In the genomic region with DNA sequence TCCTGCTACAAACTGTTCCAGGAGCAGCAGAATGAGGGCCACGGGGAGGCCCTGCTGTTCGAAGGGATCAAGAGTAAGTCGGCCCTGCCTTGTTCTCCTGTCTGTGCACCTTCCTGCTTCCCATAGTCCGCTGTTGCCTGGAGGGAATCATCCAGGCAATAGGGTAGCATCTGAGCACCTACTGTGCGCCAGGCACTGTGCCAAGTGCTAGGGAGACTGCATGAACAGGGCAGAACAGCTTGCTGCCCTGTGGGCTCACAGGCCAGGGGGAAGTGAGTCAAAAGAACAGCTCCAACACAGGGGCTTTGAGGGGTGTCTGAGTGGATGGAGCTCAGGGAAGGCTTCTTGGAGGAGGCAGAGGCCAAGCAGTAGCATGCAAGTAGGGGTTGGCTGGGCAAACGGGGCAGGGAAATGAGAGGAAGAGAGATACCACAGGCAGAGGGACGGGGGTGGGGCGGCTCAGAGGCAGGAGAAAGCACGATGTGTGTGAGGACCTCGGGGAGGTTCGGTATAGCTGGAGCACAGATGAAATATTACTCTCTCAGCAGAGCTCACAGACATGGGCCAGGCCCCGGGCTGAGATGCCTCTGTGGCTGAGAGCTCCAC, we compare ENCODE assay signal across 1 cellular context.
TF ChIP-seq lines count a peak whose summit lies in the region.

No MANE protein-coding gene starts in this region.

TF ChIP-seq in GM23338, 12 proteins besides CTCF, POLR2A, EP300 and RAD21 (continued from another document):
- TF ChIP-seq, protein P1, sequence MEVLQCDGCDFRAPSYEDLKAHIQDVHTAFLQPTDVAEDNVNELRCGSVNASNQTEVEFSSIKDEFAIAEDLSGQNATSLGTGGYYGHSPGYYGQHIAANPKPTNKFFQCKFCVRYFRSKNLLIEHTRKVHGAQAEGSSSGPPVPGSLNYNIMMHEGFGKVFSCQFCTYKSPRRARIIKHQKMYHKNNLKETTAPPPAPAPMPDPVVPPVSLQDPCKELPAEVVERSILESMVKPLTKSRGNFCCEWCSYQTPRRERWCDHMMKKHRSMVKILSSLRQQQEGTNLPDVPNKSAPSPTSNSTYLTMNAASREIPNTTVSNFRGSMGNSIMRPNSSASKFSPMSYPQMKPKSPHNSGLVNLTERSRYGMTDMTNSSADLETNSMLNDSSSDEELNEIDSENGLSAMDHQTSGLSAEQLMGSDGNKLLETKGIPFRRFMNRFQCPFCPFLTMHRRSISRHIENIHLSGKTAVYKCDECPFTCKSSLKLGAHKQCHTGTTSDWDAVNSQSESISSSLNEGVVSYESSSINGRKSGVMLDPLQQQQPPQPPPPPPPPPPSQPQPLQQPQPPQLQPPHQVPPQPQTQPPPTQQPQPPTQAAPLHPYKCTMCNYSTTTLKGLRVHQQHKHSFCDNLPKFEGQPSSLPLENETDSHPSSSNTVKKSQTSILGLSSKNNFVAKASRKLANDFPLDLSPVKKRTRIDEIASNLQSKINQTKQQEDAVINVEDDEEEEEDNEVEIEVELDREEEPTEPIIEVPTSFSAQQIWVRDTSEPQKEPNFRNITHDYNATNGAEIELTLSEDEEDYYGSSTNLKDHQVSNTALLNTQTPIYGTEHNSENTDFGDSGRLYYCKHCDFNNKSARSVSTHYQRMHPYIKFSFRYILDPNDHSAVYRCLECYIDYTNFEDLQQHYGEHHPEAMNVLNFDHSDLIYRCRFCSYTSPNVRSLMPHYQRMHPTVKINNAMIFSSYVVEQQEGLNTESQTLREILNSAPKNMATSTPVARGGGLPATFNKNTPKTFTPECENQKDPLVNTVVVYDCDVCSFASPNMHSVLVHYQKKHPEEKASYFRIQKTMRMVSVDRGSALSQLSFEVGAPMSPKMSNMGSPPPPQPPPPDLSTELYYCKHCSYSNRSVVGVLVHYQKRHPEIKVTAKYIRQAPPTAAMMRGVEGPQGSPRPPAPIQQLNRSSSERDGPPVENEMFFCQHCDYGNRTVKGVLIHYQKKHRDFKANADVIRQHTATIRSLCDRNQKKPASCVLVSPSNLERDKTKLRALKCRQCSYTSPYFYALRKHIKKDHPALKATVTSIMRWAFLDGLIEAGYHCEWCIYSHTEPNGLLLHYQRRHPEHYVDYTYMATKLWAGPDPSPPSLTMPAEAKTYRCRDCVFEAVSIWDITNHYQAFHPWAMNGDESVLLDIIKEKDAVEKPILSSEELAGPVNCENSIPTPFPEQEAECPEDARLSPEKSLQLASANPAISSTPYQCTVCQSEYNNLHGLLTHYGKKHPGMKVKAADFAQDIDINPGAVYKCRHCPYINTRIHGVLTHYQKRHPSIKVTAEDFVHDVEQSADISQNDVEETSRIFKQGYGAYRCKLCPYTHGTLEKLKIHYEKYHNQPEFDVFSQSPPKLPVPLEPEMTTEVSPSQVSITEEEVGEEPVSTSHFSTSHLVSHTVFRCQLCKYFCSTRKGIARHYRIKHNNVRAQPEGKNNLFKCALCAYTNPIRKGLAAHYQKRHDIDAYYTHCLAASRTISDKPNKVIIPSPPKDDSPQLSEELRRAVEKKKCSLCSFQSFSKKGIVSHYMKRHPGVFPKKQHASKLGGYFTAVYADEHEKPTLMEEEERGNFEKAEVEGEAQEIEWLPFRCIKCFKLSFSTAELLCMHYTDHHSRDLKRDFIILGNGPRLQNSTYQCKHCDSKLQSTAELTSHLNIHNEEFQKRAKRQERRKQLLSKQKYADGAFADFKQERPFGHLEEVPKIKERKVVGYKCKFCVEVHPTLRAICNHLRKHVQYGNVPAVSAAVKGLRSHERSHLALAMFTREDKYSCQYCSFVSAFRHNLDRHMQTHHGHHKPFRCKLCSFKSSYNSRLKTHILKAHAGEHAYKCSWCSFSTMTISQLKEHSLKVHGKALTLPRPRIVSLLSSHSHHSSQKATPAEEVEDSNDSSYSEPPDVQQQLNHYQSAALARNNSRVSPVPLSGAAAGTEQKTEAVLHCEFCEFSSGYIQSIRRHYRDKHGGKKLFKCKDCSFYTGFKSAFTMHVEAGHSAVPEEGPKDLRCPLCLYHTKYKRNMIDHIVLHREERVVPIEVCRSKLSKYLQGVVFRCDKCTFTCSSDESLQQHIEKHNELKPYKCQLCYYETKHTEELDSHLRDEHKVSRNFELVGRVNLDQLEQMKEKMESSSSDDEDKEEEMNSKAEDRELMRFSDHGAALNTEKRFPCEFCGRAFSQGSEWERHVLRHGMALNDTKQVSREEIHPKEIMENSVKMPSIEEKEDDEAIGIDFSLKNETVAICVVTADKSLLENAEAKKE (CRISPR knock-in tag; IDR thresholded peaks at IDR 0.05): no peak
- TF ChIP-seq ZNF331 (CRISPR knock-in tag; IDR thresholded peaks at IDR 0.05; ENCODE audit: low read depth) (no peak), POLR2AphosphoS5 (IDR thresholded peaks at IDR 0.05; ENCODE audit: low read depth) (no peak), EZH2phosphoT487 (IDR thresholded peaks at IDR 0.05; ENCODE audit: unreplicated experiment) (no peak), ZNF114 (CRISPR knock-in tag; IDR thresholded peaks at IDR 0.05) (no peak), EZH2 (IDR thresholded peaks at IDR 0.05; ENCODE audit: low read depth, unreplicated experiment) (no peak), NANOG (IDR thresholded peaks at IDR 0.05; ENCODE audit: borderline replicate concordance) (no peak)
- TF ChIP-seq, protein P2, sequence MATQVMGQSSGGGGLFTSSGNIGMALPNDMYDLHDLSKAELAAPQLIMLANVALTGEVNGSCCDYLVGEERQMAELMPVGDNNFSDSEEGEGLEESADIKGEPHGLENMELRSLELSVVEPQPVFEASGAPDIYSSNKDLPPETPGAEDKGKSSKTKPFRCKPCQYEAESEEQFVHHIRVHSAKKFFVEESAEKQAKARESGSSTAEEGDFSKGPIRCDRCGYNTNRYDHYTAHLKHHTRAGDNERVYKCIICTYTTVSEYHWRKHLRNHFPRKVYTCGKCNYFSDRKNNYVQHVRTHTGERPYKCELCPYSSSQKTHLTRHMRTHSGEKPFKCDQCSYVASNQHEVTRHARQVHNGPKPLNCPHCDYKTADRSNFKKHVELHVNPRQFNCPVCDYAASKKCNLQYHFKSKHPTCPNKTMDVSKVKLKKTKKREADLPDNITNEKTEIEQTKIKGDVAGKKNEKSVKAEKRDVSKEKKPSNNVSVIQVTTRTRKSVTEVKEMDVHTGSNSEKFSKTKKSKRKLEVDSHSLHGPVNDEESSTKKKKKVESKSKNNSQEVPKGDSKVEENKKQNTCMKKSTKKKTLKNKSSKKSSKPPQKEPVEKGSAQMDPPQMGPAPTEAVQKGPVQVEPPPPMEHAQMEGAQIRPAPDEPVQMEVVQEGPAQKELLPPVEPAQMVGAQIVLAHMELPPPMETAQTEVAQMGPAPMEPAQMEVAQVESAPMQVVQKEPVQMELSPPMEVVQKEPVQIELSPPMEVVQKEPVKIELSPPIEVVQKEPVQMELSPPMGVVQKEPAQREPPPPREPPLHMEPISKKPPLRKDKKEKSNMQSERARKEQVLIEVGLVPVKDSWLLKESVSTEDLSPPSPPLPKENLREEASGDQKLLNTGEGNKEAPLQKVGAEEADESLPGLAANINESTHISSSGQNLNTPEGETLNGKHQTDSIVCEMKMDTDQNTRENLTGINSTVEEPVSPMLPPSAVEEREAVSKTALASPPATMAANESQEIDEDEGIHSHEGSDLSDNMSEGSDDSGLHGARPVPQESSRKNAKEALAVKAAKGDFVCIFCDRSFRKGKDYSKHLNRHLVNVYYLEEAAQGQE (IDR thresholded peaks at IDR 0.05; ENCODE audit: unreplicated experiment): no peak
